ENCODE assay signal across 24 cellular contexts in the genomic region with DNA sequence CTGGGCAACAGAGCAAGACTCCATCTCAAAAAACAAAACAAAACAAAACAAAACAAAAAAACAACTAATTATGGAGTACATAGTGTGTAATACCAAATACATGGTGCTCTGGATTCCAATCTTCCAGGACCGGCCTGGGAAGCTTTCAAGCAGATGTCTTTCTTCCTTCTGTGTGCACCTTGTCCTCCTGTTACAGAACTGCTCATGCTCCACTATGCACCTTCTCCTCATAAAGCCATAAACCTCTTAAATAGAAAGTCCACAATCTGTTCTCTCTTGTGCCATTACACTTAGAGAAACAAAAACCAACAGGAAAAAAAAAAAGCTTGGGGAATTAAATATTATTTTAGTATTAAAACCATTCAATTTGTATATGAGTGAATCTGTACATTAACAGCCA.
"Had no signal": no experiment of that assay in that cellular context is flagged by ENCODE, and none has a peak within 500 bp of the region (broad histone marks: within the 10 kb centered on the region; RNA-seq: fewer than 3 reads in every experiment).

No MANE protein-coding gene starts in this region.

- H3K4me2 ChIP-seq: KMS-11 had no signal

- H3K27ac Mint-ChIP-seq: IgD-negative memory B cell had no signal

- H3K4me3 Mint-ChIP-seq: IgD-negative memory B cell had no signal

- DNase-seq: Kasumi-1, MM.1S, NCI-H1092 treated with DMSO at 0.1 percent for 48 hours, NCI-H1436, NCI-H187, NCI-H2029, NCI-H2081 treated with DMSO at 0.1 percent for 48 hours, NCI-H2171, NCI-H226, NCI-H446, NCI-H510A, NCI-H524 treated with DMSO at 0.1 percent for 48 hours, NCI-H69, NCI-H774, Peyer's patch, SHP77 treated with DMSO at 0.1 percent for 48 hours, SJCRH30 had no signal

- H3K4me1 ChIP-seq: Peyer's patch, SJCRH30 had no signal

- FAIRE-seq: HTR-8/SVneo, K562 had no signal

- H3K4me3 ChIP-seq: K562, Peyer's patch, SJCRH30 had no signal

- H3K27ac ChIP-seq: HL-60, KMS-11, SJCRH30 had no signal

- H3K27me3 ChIP-seq: Peyer's patch, SJCRH30 had no signal

- H3K36me3 ChIP-seq: Peyer's patch, SJCRH30 had no signal

- H3K9ac ChIP-seq: KMS-11 had no signal

- H3K4me1 Mint-ChIP-seq: IgD-negative memory B cell had no signal

- H3K9me3 ChIP-seq: Peyer's patch had no signal

- ATAC-seq: K562, Right ventricle myocardium inferior, SK-N-SH treated with all-trans-retinoic acid at 6 μM for 48 hours had no signal

- H3K27me3 Mint-ChIP-seq: IgD-negative memory B cell had no signal
